ENCODE assay signal across 15 cellular contexts in the genomic region with DNA sequence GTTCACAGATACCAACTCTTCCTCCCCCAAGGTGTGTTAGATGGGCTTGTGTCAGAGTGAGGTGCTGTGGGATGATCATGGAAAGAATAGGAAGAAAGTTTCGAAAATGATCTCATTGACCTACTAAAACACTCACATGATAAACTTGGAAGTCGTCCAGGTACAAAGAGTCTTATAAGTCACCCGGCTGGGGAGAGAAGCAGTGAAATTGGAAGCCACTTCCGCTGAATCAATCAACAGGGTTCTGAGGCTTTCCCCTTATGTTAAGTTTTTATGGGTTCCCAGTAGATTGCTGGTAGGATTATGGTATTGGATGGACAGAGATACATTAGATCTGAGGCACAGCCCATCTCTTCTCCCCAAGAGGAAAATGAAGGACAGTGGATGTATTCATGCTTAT.
DNase-seq lines count a peak whose midpoint lies in the region; ATAC-seq, FAIRE-seq and TF ChIP-seq lines count a peak whose summit lies in the region.
"Had no signal": no experiment of that assay in that cellular context is flagged by ENCODE, and none has a peak within 500 bp of the region (broad histone marks: within the 10 kb centered on the region; RNA-seq: fewer than 3 reads in every experiment).

No MANE protein-coding gene starts in this region.

- 13 to 19% methylated on average over 4 of the region's 4 CpGs for WGBS in GM23248 (ENCODE audit: low coverage in 1 of 2, low lambda C conversion rate in 2 of 2, missing lambda C conversion rate in 2 of 2), 2 experiments

- no peak overlapping the region for H3K27ac ChIP-seq in GM23248
- peak overlapping the region; percentile 81; the same call in 1 of the 2 replicates for H3K27ac ChIP-seq in Panc1 (ENCODE audit: low read length)
- no peak overlapping the region for H3K27ac ChIP-seq in kidney (ENCODE audit: low read depth in 2 of 2, low read length in 2 of 2)

- H3K9ac ChIP-seq in GM23248 (no peak overlapping the region), kidney (ENCODE audit: low read length in 2 of 2) (no peak overlapping the region)

- in situ Hi-C loops in GM23248 (cut with MboI): no loop called here
- in situ Hi-C loops in Panc1 (cut with HindIII; ENCODE audit: low pct_unique_long_range_greater_than_20kb, low sequenced_read_pairs): no loop called here
- in situ Hi-C loops in HAP-1 (cut with MboI; ENCODE audit: low sequenced_read_pairs): no loop called here

- no peak for ATAC-seq in Panc1
- ATAC-seq: SK-N-SH treated with all-trans-retinoic acid at 6 μM for 48 hours had no signal

- no TSS peak for BruUV-seq in Panc1 (replicated peaks; lab: Mats Ljungman, UMichigan)

- CTCF ChIA-PET in Panc1 (lab: Charles Lee): no interaction called here

- H3K4me1 ChIP-seq in GM23248 (ENCODE audit: insufficient read depth): peaks cover 11% of the 10 kb centered on the region; the same call in 1 of the 2 replicates
- H3K4me1 ChIP-seq in Panc1 (ENCODE audit: control insufficient read depth, insufficient read depth, low read length): peaks cover 29% of the 10 kb centered on the region
- no peaks in the 10 kb centered on the region for H3K4me1 ChIP-seq in kidney (ENCODE audit: control insufficient read depth in 1 of 2, insufficient read depth in 1 of 2, low read depth in 1 of 2, low read length in 2 of 2)
- H3K4me1 ChIP-seq in HAP-1: no peaks in the 10 kb centered on the region

- no peaks in the 10 kb centered on the region for H3K9me2 ChIP-seq in GM23248 (ENCODE audit: insufficient read depth)

- H3K9me3 ChIP-seq in GM23248 (ENCODE audit: low read depth): no peaks in the 10 kb centered on the region
- H3K9me3 ChIP-seq in Panc1 (ENCODE audit: control insufficient read depth, insufficient read depth, low read depth, low read length): peaks cover 5% of the 10 kb centered on the region; the same call in 1 of the 2 replicates
- no peaks in the 10 kb centered on the region for H3K9me3 ChIP-seq in kidney (ENCODE audit: control insufficient read depth in 1 of 2, low read length in 2 of 2)
- no peaks in the 10 kb centered on the region; the same call in 1 of the 2 replicates for H3K9me3 ChIP-seq in HAP-1
- H3K9me3 ChIP-seq: stomach had no signal

- POLR2A ChIA-PET in Panc1 (lab: Charles Lee): no interaction called here

- no peaks in the 10 kb centered on the region for H3K36me3 ChIP-seq in GM23248 (ENCODE audit: low read depth)
- no peaks in the 10 kb centered on the region for H3K36me3 ChIP-seq in Panc1 (ENCODE audit: control insufficient read depth, insufficient read depth, low read length)
- H3K36me3 ChIP-seq in kidney (ENCODE audit: control insufficient read depth in 1 of 2, insufficient read depth in 2 of 2, low read length in 2 of 2): no peaks in the 10 kb centered on the region
- H3K36me3 ChIP-seq in HAP-1 (replicated peaks): no peaks in the 10 kb centered on the region
- H3K36me3 ChIP-seq: stomach had no signal

- no peak overlapping the region for H3K4me2 ChIP-seq in GM23248 (ENCODE audit: unreplicated experiment)

- no peak overlapping the region for H2AFZ ChIP-seq in GM23248

- DNase-seq in GM23248 (peak; percentile 39), Panc1 (ENCODE audit: low read depth, low spot score) (no peak), epithelial cell of esophagus (ENCODE audit: low read depth) (peak; percentile 44), renal cortical epithelial cell (ENCODE audit: low read depth) (peak; percentile 58), kidney (no peak), DMS53 (lab: John Stamatoyannopoulos, UW) (no peak), Ammon's horn (ENCODE audit: low spot score) (no peak), HAP-1 (ENCODE audit: low spot score in 2 of 2) (no peak)
- DNase-seq: activated effector memory CD4-positive, alpha-beta T cell treated with anti-CD3 and anti-CD28 coated beads, Interleukin-2, amount 50 U/mL, for 16 hours; AML-193; anterior cingulate cortex; DMS153; islet precursor cell; stomach had no signal

- no peak for FAIRE-seq in kidney (lab: Jason Lieb, UNC)

- H3F3A ChIP-seq in GM23248 (ENCODE audit: insufficient read depth): no peaks in the 10 kb centered on the region

- H3K27me3 ChIP-seq in GM23248 (replicated peaks; ENCODE audit: insufficient read depth): 0 out of 2 replicates have a peak, but pooled peaks cover 3% of the 10 kb centered on the region
- no peaks in the 10 kb centered on the region for H3K27me3 ChIP-seq in Panc1 (ENCODE audit: control insufficient read depth, insufficient read depth, low read length)
- no peaks in the 10 kb centered on the region for H3K27me3 ChIP-seq in HAP-1 (ENCODE audit: low read depth)
- H3K27me3 ChIP-seq: stomach had no signal

- H4K20me1 ChIP-seq in GM23248 (ENCODE audit: insufficient read depth): no peaks in the 10 kb centered on the region

- H3K79me2 ChIP-seq in GM23248 (ENCODE audit: insufficient read depth): no peaks in the 10 kb centered on the region

- H3K4me3 ChIP-seq in GM23248: no peak overlapping the region
- no peak overlapping the region for H3K4me3 ChIP-seq in Panc1 (ENCODE audit: low read depth in 2 of 2, low read length in 2 of 2)
- no peak overlapping the region for H3K4me3 ChIP-seq in epithelial cell of esophagus (ENCODE audit: low read length)
- H3K4me3 ChIP-seq in kidney (ENCODE audit: low read length in 2 of 2): no peak overlapping the region
- H3K4me3 ChIP-seq in HAP-1: no peak overlapping the region
- H3K4me3 ChIP-seq: stomach had no signal

- intact Hi-C loops in Panc1 (cut with micrococcal nuclease; ENCODE audit: unreplicated experiment): no loop called here
- intact Hi-C loops in kidney (cut with DNase I): no loop called here

- no peak for TF ChIP-seq CTCF in Panc1 (IDR thresholded peaks at IDR 0.05)
- no peak for TF ChIP-seq CTCF in epithelial cell of esophagus (IDR thresholded peaks at IDR 0.05; ENCODE audit: insufficient read depth, low read depth, low read length, missing control alignments)
- no peak for TF ChIP-seq CTCF in kidney (IDR thresholded peaks at IDR 0.05; ENCODE audit: borderline replicate concordance, extremely low read depth, insufficient read depth)

Comparison
In these comparisons a context has a peak if more than half of its experiments do, and no peak if none do; other contexts are left out.
1. DNase-seq: peak in GM23248 (single experiment), epithelial cell of esophagus (single experiment) and renal cortical epithelial cell (single experiment); none in Panc1 (single experiment), kidney (single experiment), DMS53 (single experiment), Ammon's horn (single experiment) and HAP-1 (0 of 2).